In genomic region chr1:41435570-41436178, GRCh38 we compare ENCODE assay signal across 16 cellular contexts. TPM values are rescaled to one million over a fixed set of nuclear protein-coding genes. Genes with fewer than 3 reads are reported as not detected.
A peak's percentile ranks its signal among the peaks of the same experiment; 100 is the strongest.
DNase-seq lines count a peak whose midpoint lies in the region; ATAC-seq, FAIRE-seq and TF ChIP-seq lines count a peak whose summit lies in the region.
"Had no signal": no experiment of that assay in that cellular context is flagged by ENCODE, and none has a peak within 500 bp of the region (broad histone marks: within the 10 kb centered on the region; RNA-seq: fewer than 3 reads in every experiment).

No MANE protein-coding gene starts in this region.

- no peak for TF ChIP-seq CTCF in H1 (IDR thresholded peaks at IDR 0.05; ENCODE audit: control extremely low read depth in 1 of 3, insufficient read depth in 1 of 3, low read depth in 1 of 3, low read length in 3 of 3)
- TF ChIP-seq CTCF in neural progenitor cell (IDR thresholded peaks at IDR 0.05), result peak; percentile 13
- TF ChIP-seq CTCF in breast epithelium (IDR thresholded peaks at IDR 0.05), result no peak

- peaks cover 28% of the 10 kb centered on the region for H3K4me1 Mint-ChIP-seq in neural progenitor cell

- no peak overlapping the region for H2BK15ac ChIP-seq in H1 (ENCODE audit: low read length)

- H2AK5ac ChIP-seq in H1 (ENCODE audit: low read depth, low read length), result no peak overlapping the region

- H3K14ac ChIP-seq in H1 (ENCODE audit: insufficient read length), result no peak overlapping the region

- H3K23me2 ChIP-seq in H1 (ENCODE audit: low read depth, low read length), result no peaks in the 10 kb centered on the region

- no peaks in the 10 kb centered on the region for H3K36me3 Mint-ChIP-seq in neural progenitor cell

- no peak for FAIRE-seq in H1 (lab: Jason Lieb, UNC)
- FAIRE-seq: frontal cortex, G401.6, keratinocyte had no signal

- H3K4me3 ChIP-seq in NT2/D1 (ENCODE audit: insufficient read length, low read depth) (no peak overlapping the region), H1 (ENCODE audit: extremely low read depth in 1 of 4, insufficient read depth in 2 of 4, low read depth in 3 of 4, low read length in 4 of 4) (no peak overlapping the region), neural progenitor cell (no peak overlapping the region), breast epithelium (no peak overlapping the region)

- no peak for TF ChIP-seq RAD21 in H1 (IDR thresholded peaks at IDR 0.05 in 1 of 2, conservative IDR thresholded peaks at IDR 0.05 in 1 of 2; ENCODE audit: low read depth in 2 of 2, low read length in 2 of 2)

- no peak overlapping the region for H3K4ac ChIP-seq in H1 (replicated peaks; ENCODE audit: insufficient read length, low read depth, low read length)

- H3K9me3 ChIP-seq in NT2/D1 (ENCODE audit: insufficient read depth, low read length), result no peaks in the 10 kb centered on the region
- no peaks in the 10 kb centered on the region for H3K9me3 ChIP-seq in H1 (ENCODE audit: insufficient read depth in 2 of 2, low read depth in 1 of 2, low read length in 1 of 2)
- no peaks in the 10 kb centered on the region for H3K9me3 ChIP-seq in neural progenitor cell (ENCODE audit: low read depth)
- H3K9me3 ChIP-seq in breast epithelium, result no peaks in the 10 kb centered on the region

- no peaks in the 10 kb centered on the region for H4K20me1 ChIP-seq in H1 (replicated peaks in 1 of 2; ENCODE audit: control insufficient read depth in 1 of 2, insufficient read depth in 2 of 2, low read length in 2 of 2)
- H4K20me1 ChIP-seq in neural progenitor cell (ENCODE audit: low read depth), result no peaks in the 10 kb centered on the region

- no peak for ATAC-seq in GM18861 (IDR thresholded peaks at IDR 0.05; ENCODE audit: unreplicated experiment)
- ATAC-seq: activated CD4-positive, CD25-positive, alpha-beta regulatory T cell treated with anti-CD3 and anti-CD28 coated beads, Interleukin-2, amount 50 U/mL, for 24 hours had no signal

- H3K23ac ChIP-seq in H1 (ENCODE audit: insufficient read length), result no peak overlapping the region

- H2BK5ac ChIP-seq in H1 (ENCODE audit: low read depth, low read length), result no peak overlapping the region

- H2BK12ac ChIP-seq in H1 (ENCODE audit: low read depth, low read length), result 0 out of 2 replicates have a peak overlapping the region, but pooled peaks have one; percentile 19

- H3K27ac ChIP-seq in H1 (ENCODE audit: low read depth, low read length), result no peak overlapping the region
- no peak overlapping the region for H3K27ac ChIP-seq in neural progenitor cell
- no peak overlapping the region for H3K27ac ChIP-seq in breast epithelium

- H4K8ac ChIP-seq in H1 (ENCODE audit: extremely low read depth, insufficient read depth, low read length), result no peak overlapping the region

- H4K91ac ChIP-seq in H1 (replicated peaks; ENCODE audit: insufficient read length, low read length), result peak overlapping the region; percentile 23

- no peak overlapping the region for H2BK20ac ChIP-seq in H1 (ENCODE audit: low read length)

- H3F3A ChIP-seq in neural progenitor cell (ENCODE audit: low read depth), result no peaks in the 10 kb centered on the region

- H3K56ac ChIP-seq in H1 (replicated peaks; ENCODE audit: insufficient read length, low read depth, low read length), result no peak overlapping the region

- peaks cover 27% of the 10 kb centered on the region for H3K4me1 ChIP-seq in NT2/D1 (ENCODE audit: insufficient read depth, insufficient read length)
- H3K4me1 ChIP-seq in H1 (replicated peaks in 1 of 4; ENCODE audit: control insufficient read depth in 3 of 4, insufficient read depth in 4 of 4, low read length in 3 of 4), result peaks cover 0 to 10% (median 4%) of the 10 kb centered on the region in 4 experiments; a peak in 5 of 7 replicates
- H3K4me1 ChIP-seq in neural progenitor cell, result peaks cover 13% of the 10 kb centered on the region
- H3K4me1 ChIP-seq in breast epithelium, result peaks cover 8 to 13% of the 10 kb centered on the region in 2 donors

- intact Hi-C loops in breast epithelium (cut with DNase I; ENCODE audit: low total_unique reads), result no loop called here

- H3K79me2 ChIP-seq in H1 (ENCODE audit: control insufficient read depth in 1 of 2, insufficient read depth in 2 of 2, low read length in 2 of 2) (no peaks in the 10 kb centered on the region), neural progenitor cell (ENCODE audit: low read depth) (no peaks in the 10 kb centered on the region)

- H3K36me3 ChIP-seq in NT2/D1 (ENCODE audit: insufficient read depth, insufficient read length, low read length) (no peaks in the 10 kb centered on the region), H1 (ENCODE audit: control insufficient read depth in 2 of 4, insufficient read depth in 4 of 4, low read length in 3 of 4) (no peaks in the 10 kb centered on the region), neural progenitor cell (no peaks in the 10 kb centered on the region), breast epithelium (no peaks in the 10 kb centered on the region)

- peaks cover 13% of the 10 kb centered on the region for H3K27me3 Mint-ChIP-seq in neural progenitor cell (ENCODE audit: insufficient read depth, low read depth)

- no peak overlapping the region for H2BK120ac ChIP-seq in H1 (replicated peaks; ENCODE audit: low read depth, low read length)

- no peak overlapping the region for H3K18ac ChIP-seq in H1 (ENCODE audit: extremely low read depth, low read length)

- no peak for TF ChIP-seq EP300 in H1 (IDR thresholded peaks at IDR 0.05; ENCODE audit: borderline replicate concordance in 1 of 2, low read depth in 2 of 2, low read length in 2 of 2)

- no peak overlapping the region for H3K4me3 Mint-ChIP-seq in neural progenitor cell
- H3K4me3 Mint-ChIP-seq: activated naive CD4-positive, alpha-beta T cell treated with anti-CD3 and anti-CD28 coated beads for 36 hours had no signal

- no peak overlapping the region for H3K27ac Mint-ChIP-seq in neural progenitor cell
- H3K27ac Mint-ChIP-seq: activated naive CD4-positive, alpha-beta T cell treated with anti-CD3 and anti-CD28 coated beads for 36 hours had no signal

- H3K4me2 ChIP-seq in H1 (ENCODE audit: insufficient read depth in 1 of 2, low read depth in 2 of 2, low read length in 2 of 2) (no peak overlapping the region), neural progenitor cell (peak overlapping the region; percentile 66)

- H2AFZ ChIP-seq in H1 (ENCODE audit: low read length) (no peak overlapping the region), neural progenitor cell (replicated peaks) (peak overlapping the region; percentile 76)

- no peaks in the 10 kb centered on the region for H3K79me1 ChIP-seq in H1 (ENCODE audit: low read depth, low read length)

- peak overlapping the region; percentile 67 for H3K9ac ChIP-seq in NT2/D1 (ENCODE audit: insufficient read length, low read depth)
- no peak overlapping the region for H3K9ac ChIP-seq in H1 (replicated peaks in 1 of 4; ENCODE audit: extremely low read depth in 1 of 4, low read depth in 3 of 4, low read length in 3 of 4)
- no peak overlapping the region for H3K9ac ChIP-seq in neural progenitor cell

- POLR2A ChIA-PET in H1 (lab: Charles Lee; ENCODE audit: partially characterized antibody), result interaction anchor here (1.3 to 1.9 kb wide), 2 partner anchors 11 to 104 kb away, joined by 4 to 6 read pairs; no protein-coding TSS in a partner anchor

- TF ChIP-seq POLR2A in H1 (IDR thresholded peaks at IDR 0.05; ENCODE audit: control extremely low read depth in 1 of 2, low read depth in 2 of 2, low read length in 2 of 2) (no peak), breast epithelium (IDR thresholded peaks at IDR 0.05) (no peak)

- no peaks in the 10 kb centered on the region for H3K9me3 Mint-ChIP-seq in neural progenitor cell
- H3K9me3 Mint-ChIP-seq: activated naive CD4-positive, alpha-beta T cell treated with anti-CD3 and anti-CD28 coated beads for 36 hours had no signal

- CTCF ChIA-PET in H1 (lab: Charles Lee; ENCODE audit: partially characterized antibody), result interaction anchor here (0.8 to 16.2 kb wide), 21 partner anchors 9 to 528 kb away, joined by 3 to 420 read pairs (median 19); partner anchors contain the start of genes EDN2 and FOXO6

- H3K27me3 ChIP-seq in NT2/D1 (ENCODE audit: insufficient read depth, insufficient read length) (no peaks in the 10 kb centered on the region), H1 (replicated peaks in 1 of 4; ENCODE audit: control insufficient read depth in 3 of 4, extremely low read depth in 1 of 4, insufficient read depth in 3 of 4, low read length in 3 of 4) (no peaks in the 10 kb centered on the region), neural progenitor cell (no peaks in the 10 kb centered on the region), breast epithelium (no peaks in the 10 kb centered on the region)

- peak; percentile 48 for DNase-seq in EH (ENCODE audit: low read depth)
- peak; percentile 94 for DNase-seq in NT2/D1 (ENCODE audit: low read depth, low spot score)
- peak; percentile 58 to 74 for DNase-seq in H1 (ENCODE audit: low read depth in 1 of 2, low spot score in 2 of 2)
- DNase-seq in neural progenitor cell (ENCODE audit: low spot score), result peak; percentile 86
- no peak for DNase-seq in breast epithelium (ENCODE audit: low spot score in 2 of 2)
- DNase-seq in activated CD8-positive, alpha-beta memory T cell treated with anti-CD3 and anti-CD28 coated beads for 24 hours, result no peak
- no peak for DNase-seq in cerebellar nuclear complex (lab: John Stamatoyannopoulos, UW)
- DNase-seq: activated naive CD4-positive, alpha-beta T cell treated with anti-CD3 and anti-CD28 coated beads for 36 hours; C1 segment of cervical spinal cord; substantia nigra had no signal

- H4K5ac ChIP-seq in H1 (ENCODE audit: insufficient read length, low read depth, low read length), result no peak overlapping the region

- 57% methylated on average over 15 of the region's 15 CpGs; no CpG with 5 or more reads in 1 of the 2 experiments for WGBS in H1 (ENCODE audit: extremely low coverage in 1 of 2, insufficient coverage in 1 of 2, insufficient read length in 1 of 2, insufficient replicate concordance in 2 of 2, low coverage in 1 of 2, low lambda C conversion rate in 2 of 2, missing lambda C conversion rate in 1 of 2), 2 experiments

TF ChIP-seq in H1, 55 proteins besides CTCF, POLR2A, EP300 and RAD21 (continues in another document):
- TF ChIP-seq JUN (IDR thresholded peaks at IDR 0.05; ENCODE audit: low read depth, low read length), result peak; percentile 85
- TF ChIP-seq TAF1 (IDR thresholded peaks at IDR 0.05; ENCODE audit: low read depth, low read length), result no peak
- peak; percentile 91 for TF ChIP-seq TEAD4 (IDR thresholded peaks at IDR 0.05; ENCODE audit: low read depth, low read length)

RNA-seq across cellular contexts. Expression of gene EDN2, which starts 48.8 kb away (rescaled TPM):
- total RNA-seq in H1 (2021; fragmentation: NEBNext Ultra II Directional; extraction: Animal tissue kit (Norgen Biotek cat#: 25700)), result 0.39 TPM in 1 of 2 replicates, not detected in the other
- 0.32 and 0.39 TPM in 2 replicates for polyA plus RNA-seq in H1 (2011; rRNA removed)
- polyA plus RNA-seq in H1 (2011; cell fraction: cytosol; rRNA removed), result 0.26 TPM
- 0.58 TPM for polyA plus RNA-seq in H1 (2011; cell fraction: nucleus; rRNA removed)
- not detected in 4 replicates for polyA plus RNA-seq in H1 (2012, experiment 1 of 2)
- 1.3 TPM for polyA plus RNA-seq in H1 (2012, experiment 2 of 2)
- polyA plus RNA-seq in H1 (2013, experiment 1 of 2), result 0.16 TPM
- polyA plus RNA-seq in H1 (2013, experiment 2 of 2), result 0.17 TPM
- polyA minus RNA-seq in H1 (2011; rRNA and poly(A)+ RNA removed), result not detected in 2 replicates
- polyA minus RNA-seq in H1 (2011; cell fraction: cytosol; rRNA and poly(A)+ RNA removed), result not detected
- polyA minus RNA-seq in H1 (2011; cell fraction: nucleus; rRNA and poly(A)+ RNA removed), result 0.50 TPM
- not detected in 2 replicates for total RNA-seq in neural progenitor cell (ENCODE audit: low replicate concordance)
- 1 to 10 TPM in 2 of 3 donors, not detected in 1; 2.3 to 3.8 TPM for total RNA-seq in breast epithelium
- total RNA-seq: activated naive CD4-positive, alpha-beta T cell treated with anti-CD3 and anti-CD28 coated beads for 36 hours; frontal cortex; OCI-LY7 had no signal

Comparison
In these comparisons a context has a peak if more than half of its experiments do, and no peak if none do; other contexts are left out.
1. DNase-seq: peak in EH (single experiment), NT2/D1 (single experiment), H1 (2 of 2) and neural progenitor cell (single experiment); none in breast epithelium (0 of 2), activated CD8-positive, alpha-beta memory T cell treated with anti-CD3 and anti-CD28 coated beads for 24 hours (single experiment) and cerebellar nuclear complex (0 of 2).